In the genomic region with DNA sequence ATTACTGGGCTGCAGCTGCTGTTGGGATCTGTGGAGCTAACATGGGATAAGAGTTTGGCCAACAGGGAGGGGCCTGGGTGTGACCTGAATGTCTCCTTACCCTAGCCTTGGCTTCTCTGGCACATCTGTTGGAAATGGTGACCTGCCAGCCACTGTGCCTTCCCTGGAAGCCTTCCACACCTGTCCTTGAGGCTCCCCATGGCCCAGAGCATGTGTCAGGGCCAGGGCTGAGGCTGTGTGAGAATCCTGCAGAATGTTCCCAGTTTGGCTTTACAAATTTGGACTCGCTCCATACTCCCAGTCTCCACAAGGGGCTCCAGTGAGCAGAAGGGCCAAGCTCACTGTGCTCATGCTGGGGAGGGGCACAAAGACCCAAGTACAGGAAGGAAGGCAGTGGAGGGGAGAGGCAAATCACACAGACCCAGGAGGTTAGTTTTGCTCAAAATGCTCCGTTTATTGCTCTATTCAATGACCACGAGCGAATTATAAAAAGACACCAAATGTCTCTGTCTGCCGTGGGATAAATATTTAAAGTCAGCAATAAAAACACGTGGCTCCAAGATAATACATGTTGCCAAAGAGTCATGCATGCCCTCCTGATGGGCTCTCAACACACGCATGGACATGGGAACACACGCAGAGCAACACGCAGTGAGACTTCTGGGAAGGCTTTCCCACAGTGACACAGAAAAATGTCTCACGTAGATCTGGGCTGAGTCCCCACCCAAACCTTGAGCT, we compare ENCODE assay signal across 9 cellular contexts. TPM values are rescaled to one million over a fixed set of nuclear protein-coding genes. Genes with fewer than 3 reads are reported as not detected.
DNase-seq lines count a peak whose midpoint lies in the region; ATAC-seq and TF ChIP-seq lines count a peak whose summit lies in the region.
"Had no signal": no experiment of that assay in that cellular context is flagged by ENCODE, and none has a peak within 500 bp of the region (broad histone marks: within the 10 kb centered on the region; RNA-seq: fewer than 3 reads in every experiment).

No MANE protein-coding gene starts in this region.

- TF ChIP-seq POLR2A in spleen (IDR thresholded peaks at IDR 0.05), result no peak

- H4K20me1 ChIP-seq in PC-3 (ENCODE audit: low read length), result no peaks in the 10 kb centered on the region

- BruUV-seq in Calu3 (replicated peaks; lab: Mats Ljungman, UMichigan) (no TSS peak), PC-3 (replicated peaks; lab: Mats Ljungman, UMichigan) (no TSS peak)

- no peaks in the 10 kb centered on the region for H3K36me3 Mint-ChIP-seq in Calu3 (ENCODE audit: insufficient read depth, unreplicated experiment)

- no peaks in the 10 kb centered on the region for H3K79me2 ChIP-seq in PC-3 (ENCODE audit: low read length)

- POLR2A ChIA-PET in PC-3 (lab: Charles Lee; ENCODE audit: unreplicated experiment), result no interaction called here

- peak; percentile 63 for ATAC-seq in GM21423 (IDR thresholded peaks at IDR 0.05; ENCODE audit: unreplicated experiment)
- ATAC-seq in PC-3, result peak; percentile 37
- peak in 6 of 8 donors; percentile 24 to 66 (median 42) for ATAC-seq in heart right ventricle
- no peak for ATAC-seq in omental fat pad (ENCODE audit: low FRiP score)

- H3K4me2 ChIP-seq in PC-3 (ENCODE audit: low read length), result no peak overlapping the region

- 0 out of 2 replicates have a peak overlapping the region, but pooled peaks have one; percentile 27 for H2AFZ ChIP-seq in PC-3 (ENCODE audit: low read length)

- intact Hi-C loops in Calu3 (cut with micrococcal nuclease; ENCODE audit: unreplicated experiment) (loop anchor here (10.0 kb wide), 1 partner anchor 93 kb away; the partner anchor contains the start of gene SPTY2D1), PC-3 (cut with micrococcal nuclease) (no loop called here), heart right ventricle (cut with DNase I) (loop anchor here in 4 of 10 donors (10.0 kb wide), 3 partner anchors 143 to 203 kb away; partner anchors contain the start of genes TSG101 (in 1 of the 4) and UEVLD (in 1 of the 4)), spleen (cut with DNase I; ENCODE audit: low total_unique reads) (no loop called here)

- H3K4me3 ChIP-seq in PC-3 (ENCODE audit: low read length) (no peak overlapping the region), heart right ventricle (no peak overlapping the region), spleen (peak overlapping the region in 1 of 8 donors; percentile 13)
- H3K4me3 ChIP-seq: skin epidermis had no signal

- H3K36me3 ChIP-seq in PC-3 (ENCODE audit: low read depth, low read length), result no peaks in the 10 kb centered on the region
- no peaks in the 10 kb centered on the region for H3K36me3 ChIP-seq in heart right ventricle
- no peaks in the 10 kb centered on the region for H3K36me3 ChIP-seq in spleen

- H3K27me3 ChIP-seq in PC-3 (ENCODE audit: low read length) (no peaks in the 10 kb centered on the region), heart right ventricle (no peaks in the 10 kb centered on the region), spleen (replicated peaks in 1 of 7) (no peaks in the 10 kb centered on the region)

- H3K4me3 Mint-ChIP-seq in Calu3 (ENCODE audit: low read depth, unreplicated experiment), result no peak overlapping the region

- H3K9ac ChIP-seq in PC-3 (ENCODE audit: low read length), result no peak overlapping the region

- H3K27ac Mint-ChIP-seq in Calu3 (ENCODE audit: unreplicated experiment), result no peak overlapping the region

- 48 to 50% methylated on average over 10 of the region's 10 CpGs for WGBS in heart right ventricle, 2 donors
- WGBS in spleen, 5 donors, result 43 to 48% (median 46%) methylated on average over 10 of the region's 10 CpGs

- DNase-seq in Calu3 (peak; percentile 57), PC-3 (peak; percentile 63), heart right ventricle (peak in 1 of 2 donors; percentile 31), spleen (no peak), DMS153 (lab: John Stamatoyannopoulos, UW) (no peak), omental fat pad (ENCODE audit: low spot score) (no peak)
- DNase-seq in activated naive CD4-positive, alpha-beta T cell treated with anti-CD3 and anti-CD28 coated beads, Interleukin-2, amount 50 U/mL, for 16 hours, result peak; percentile 56

- no peaks in the 10 kb centered on the region for H3K27me3 Mint-ChIP-seq in Calu3 (ENCODE audit: unreplicated experiment)

- H3K9me2 ChIP-seq in PC-3 (replicated peaks; ENCODE audit: low read length), result no peaks in the 10 kb centered on the region

- TF ChIP-seq CTCF in Calu3 (IDR thresholded peaks at IDR 0.05; ENCODE audit: unreplicated experiment) (peak; percentile 75), PC-3 (conservative IDR thresholded peaks at IDR 0.05; ENCODE audit: low read depth, low read length) (peak; percentile 77), heart right ventricle (IDR thresholded peaks at IDR 0.05) (peak; percentile 54 to 84 (median 75)), spleen (IDR thresholded peaks at IDR 0.05 in 8 of 11, conservative IDR thresholded peaks at IDR 0.05 in 3 of 11) (peak; percentile 32 to 77 (median 60)), omental fat pad (IDR thresholded peaks at IDR 0.05) (peak in 1 of 3 donors; percentile 14)

- H3K9me3 ChIP-seq in PC-3 (ENCODE audit: low read length), result no peaks in the 10 kb centered on the region
- H3K9me3 ChIP-seq in heart right ventricle, result no peaks in the 10 kb centered on the region
- no peaks in the 10 kb centered on the region for H3K9me3 ChIP-seq in spleen

- H3F3A ChIP-seq in PC-3 (ENCODE audit: low read length, unreplicated experiment), result no peaks in the 10 kb centered on the region

- no peaks in the 10 kb centered on the region for H3K9me3 Mint-ChIP-seq in Calu3 (ENCODE audit: low read depth, unreplicated experiment)

- no peaks in the 10 kb centered on the region for H3K4me1 Mint-ChIP-seq in Calu3 (ENCODE audit: low read depth, unreplicated experiment)

- H3K27ac ChIP-seq in PC-3 (ENCODE audit: low read length), result no peak overlapping the region
- H3K27ac ChIP-seq in heart right ventricle, result no peak overlapping the region
- no peak overlapping the region for H3K27ac ChIP-seq in spleen
- H3K27ac ChIP-seq: skin epidermis had no signal

- CTCF ChIA-PET in Calu3 (lab: Charles Lee) (interaction anchor here (0.6 to 1.6 kb wide), 5 partner anchors 10 to 187 kb away, joined by 3 to 8 read pairs (median 3); no protein-coding TSS in a partner anchor), PC-3 (lab: Charles Lee) (interaction anchor here (0.6 kb wide), 2 partner anchors 52 to 76 kb away, joined by 5 to 12 read pairs; no protein-coding TSS in a partner anchor)

- H3K4me1 ChIP-seq in PC-3 (ENCODE audit: insufficient read depth, low read length) (no peaks in the 10 kb centered on the region; the same call in 1 of the 2 replicates), heart right ventricle (peaks cover 0 to 8% (median 0%) of the 10 kb centered on the region in 9 donors), spleen (peaks cover 0 to 19% (median 14%) of the 10 kb centered on the region in 6 donors)

RNA-seq across cellular contexts. Expression of gene IGSF22, which starts 1.7 kb away (rescaled TPM):
- total RNA-seq in Calu3 (2022) (not detected in 2 replicates), PC-3 (2014; rRNA removed) (0.12 TPM in 1 of 2 replicates, not detected in the other), heart right ventricle (1 to 10 TPM in 2 of 10 donors, under 1 TPM in 7, not detected in 1; 0.18 to 1.3 (median 0.68) TPM), spleen (1 to 10 TPM in 2 of 7 donors, under 1 TPM in 3, not detected in 2; 0.12 to 3.2 (median 0.28) TPM), omental fat pad (under 1 TPM in 2 of 4 donors, not detected in 2; 0.13 to 0.24 TPM)
- polyA plus RNA-seq in heart right ventricle (under 1 TPM; 0.30 to 0.44 TPM), spleen (1 to 10 TPM in 1 of 3 donors, under 1 TPM in 2; 0.54 to 1.2 (median 0.61) TPM)

RNA-seq across cellular contexts. Expression of gene TMEM86A, which starts 29.1 kb away (rescaled TPM):
- 8.8 and 11.9 TPM in 2 replicates for total RNA-seq in Calu3 (2022)
- total RNA-seq in PC-3 (2014; rRNA removed), result 1.6 and 2.9 TPM in 2 replicates
- 1 to 10 TPM; 3.5 to 9.3 (median 5.9) TPM for total RNA-seq in heart right ventricle
- polyA plus RNA-seq in heart right ventricle, result 1 to 10 TPM; 2.0 to 3.3 TPM
- total RNA-seq in spleen, result 10 to 100 TPM in 5 of 7 donors, 1 to 10 TPM in 2; 5.1 to 25.0 (median 17.0) TPM
- polyA plus RNA-seq in spleen, result 1 to 10 TPM in 2 of 3 donors, under 1 TPM in 1; 0.98 to 2.4 (median 2.0) TPM
- total RNA-seq in omental fat pad, result 1 to 10 TPM; 3.4 to 8.3 (median 5.8) TPM

Comparison
In these comparisons a context has a peak if more than half of its experiments do, and no peak if none do; other contexts are left out.
1. DNase-seq: peak in Calu3 (single experiment), PC-3 (single experiment) and activated naive CD4-positive, alpha-beta T cell treated with anti-CD3 and anti-CD28 coated beads, Interleukin-2, amount 50 U/mL, for 16 hours (single experiment); none in spleen (single experiment), DMS153 (single experiment) and omental fat pad (single experiment).